8 cellular contexts compared by ENCODE assay signal in the genomic region with DNA sequence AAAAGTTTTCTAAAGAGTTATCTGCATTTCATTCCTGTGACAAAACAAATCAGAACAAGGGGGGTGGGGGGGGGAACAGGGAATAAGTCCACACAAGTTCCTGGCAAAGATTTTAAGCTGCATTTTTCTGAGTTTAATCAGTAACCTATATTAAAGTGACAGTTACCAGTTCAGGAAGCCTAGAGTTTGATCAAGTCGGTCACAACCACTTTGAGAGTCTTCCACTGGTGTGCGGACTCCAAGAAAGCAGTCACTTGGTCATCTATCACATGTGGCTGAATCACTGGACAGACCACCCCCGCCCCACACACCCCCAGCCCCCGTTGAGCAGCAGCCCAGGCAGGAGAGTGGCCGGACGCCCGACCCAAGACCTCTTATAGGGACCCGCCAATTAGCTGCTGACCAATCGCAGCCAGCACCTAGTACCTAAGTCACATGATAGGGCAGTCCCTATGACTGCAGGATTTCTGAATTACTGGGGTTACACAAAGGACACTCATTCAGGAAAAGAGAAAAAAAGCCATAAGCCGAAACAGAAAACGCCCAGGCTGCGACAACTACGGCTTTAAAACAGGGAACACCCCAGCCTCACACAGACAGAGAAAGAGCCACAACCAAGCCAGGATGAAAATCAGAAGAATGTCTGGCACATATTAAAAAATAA.
A peak's percentile ranks its signal among the peaks of the same experiment; 100 is the strongest.
DNase-seq lines count a peak whose midpoint lies in the region; ATAC-seq and TF ChIP-seq lines count a peak whose summit lies in the region.

No MANE protein-coding gene starts in this region.

- ATAC-seq in HG02943 (IDR thresholded peaks at IDR 0.05; ENCODE audit: low read depth, unreplicated experiment): peak; percentile 63

- peak; percentile 67 for DNase-seq in AG08396 (ENCODE audit: low spot score)
- DNase-seq in RKO (ENCODE audit: low spot score): peak; percentile 99
- DNase-seq in brain pericyte (ENCODE audit: low read depth, low spot score): peak; percentile 64
- peak; percentile 92 for DNase-seq in left kidney (ENCODE audit: low read depth, low spot score)
- DNase-seq in stimulated activated CD8-positive, alpha-beta memory T cell treated with anti-CD3 and anti-CD28 coated beads, Interleukin-7, amount 100 ng/mL, for 48 hours (ENCODE audit: extremely low read depth in 1 of 2, low read depth in 1 of 2): peak; percentile 16 to 29
- DNase-seq in NCI-H526 treated with DMSO at 0.1 percent for 48 hours (lab: John Stamatoyannopoulos, UW): no peak

- TF ChIP-seq POLR2A in GM18526 (IDR thresholded peaks at IDR 0.05; ENCODE audit: extremely low read depth, insufficient read length): peak; percentile 54
